Comparison of ENCODE assay signal across 17 cellular contexts in genomic region chr17:45436625-45437460, GRCh38. TPM values are rescaled to one million over a fixed set of nuclear protein-coding genes. Genes with fewer than 3 reads are reported as not detected.
DNase-seq lines count a peak whose midpoint lies in the region; ATAC-seq and TF ChIP-seq lines count a peak whose summit lies in the region.
"Had no signal": no experiment of that assay in that cellular context is flagged by ENCODE, and none has a peak within 500 bp of the region (broad histone marks: within the 10 kb centered on the region; RNA-seq: fewer than 3 reads in every experiment).

No MANE protein-coding gene starts in this region.

- H3K27me3 Mint-ChIP-seq in GM23338 (ENCODE audit: insufficient read depth, low read depth, poor library complexity), result peaks cover 24% of the 10 kb centered on the region
- H3K27me3 Mint-ChIP-seq in Caco-2 (ENCODE audit: insufficient read depth, unreplicated experiment), result no peaks in the 10 kb centered on the region
- no peaks in the 10 kb centered on the region for H3K27me3 Mint-ChIP-seq in activated CD4-positive, alpha-beta memory T cell treated with anti-CD3 and anti-CD28 coated beads for 36 hours
- peaks cover 17% of the 10 kb centered on the region for H3K27me3 Mint-ChIP-seq in neural progenitor cell (ENCODE audit: insufficient read depth, low read depth)
- H3K27me3 Mint-ChIP-seq: CD8-positive, alpha-beta memory T cell had no signal

- H3K79me2 ChIP-seq in GM23338 (replicated peaks; ENCODE audit: insufficient read depth), result no peaks in the 10 kb centered on the region
- no peaks in the 10 kb centered on the region for H3K79me2 ChIP-seq in OCI-LY3 (ENCODE audit: low read length)
- H3K79me2 ChIP-seq in neural progenitor cell (ENCODE audit: low read depth), result no peaks in the 10 kb centered on the region

- DNase-seq in GM23338 (ENCODE audit: low spot score) (no peak), glomerular visceral epithelial cell (ENCODE audit: extremely low spot score) (peak; percentile 40), posterior vena cava (ENCODE audit: low spot score) (peak; percentile 77), Caco-2 (no peak), neural progenitor cell (ENCODE audit: low spot score) (no peak)
- no peak for DNase-seq in activated CD4-positive, alpha-beta memory T cell treated with anti-CD3 and anti-CD28 coated beads for 36 hours
- DNase-seq: HCEC 1CT; NCI-H2107; NCI-H345; NCI-H526 treated with DMSO at 0.1 percent for 48 hours; NK-92 treated with Interleukin-12 subunit alpha and Interleukin-12 subunit beta, amount 100 ng/mL, for 24 hours; SHP77 had no signal

- no peak for ATAC-seq in GM23338
- ATAC-seq: Panc1 had no signal

- no peaks in the 10 kb centered on the region for H3K9me3 ChIP-seq in OCI-LY3 (ENCODE audit: insufficient read depth, low read length)
- no peaks in the 10 kb centered on the region for H3K9me3 ChIP-seq in Caco-2
- H3K9me3 ChIP-seq in neural progenitor cell (ENCODE audit: low read depth), result no peaks in the 10 kb centered on the region
- H3K9me3 ChIP-seq: BE2C had no signal

- no peaks in the 10 kb centered on the region for H3K9me3 Mint-ChIP-seq in GM23338
- no peaks in the 10 kb centered on the region for H3K9me3 Mint-ChIP-seq in Caco-2 (ENCODE audit: unreplicated experiment)
- H3K9me3 Mint-ChIP-seq in activated CD4-positive, alpha-beta memory T cell treated with anti-CD3 and anti-CD28 coated beads for 36 hours, result no peaks in the 10 kb centered on the region
- no peaks in the 10 kb centered on the region for H3K9me3 Mint-ChIP-seq in neural progenitor cell
- H3K9me3 Mint-ChIP-seq: CD8-positive, alpha-beta memory T cell had no signal

- intact Hi-C loops in posterior vena cava (cut with DNase I) (no loop called here), Caco-2 (cut with micrococcal nuclease; ENCODE audit: unreplicated experiment) (no loop called here)
- intact Hi-C loops in activated CD4-positive, alpha-beta memory T cell treated with anti-CD3 and anti-CD28 coated beads for 36 hours (cut with micrococcal nuclease), result loop anchor here (10.0 kb wide), 1 partner anchor 52 kb away; no protein-coding TSS in a partner anchor

- CTCF ChIA-PET in Caco-2 (lab: Charles Lee), result no interaction called here
- CTCF ChIA-PET in activated CD4-positive, alpha-beta memory T cell treated with anti-CD3 and anti-CD28 coated beads for 36 hours (lab: Charles Lee), result no interaction called here

- no peak overlapping the region for H2AFZ ChIP-seq in GM23338
- H2AFZ ChIP-seq in OCI-LY3 (ENCODE audit: low read depth, low read length), result no peak overlapping the region
- H2AFZ ChIP-seq in neural progenitor cell (replicated peaks), result no peak overlapping the region

- POLR2A ChIA-PET in Caco-2 (lab: Charles Lee), result no interaction called here
- POLR2A ChIA-PET in activated CD4-positive, alpha-beta memory T cell treated with anti-CD3 and anti-CD28 coated beads for 36 hours (lab: Charles Lee), result no interaction called here

- no peak overlapping the region; the same call in 1 of the 2 replicates for H3K9ac ChIP-seq in OCI-LY3 (ENCODE audit: low read length)
- H3K9ac ChIP-seq in neural progenitor cell, result no peak overlapping the region

- H3K36me3 ChIP-seq in GM23338 (ENCODE audit: insufficient read depth) (no peaks in the 10 kb centered on the region), OCI-LY3 (replicated peaks; ENCODE audit: low read depth, low read length) (no peaks in the 10 kb centered on the region), Caco-2 (ENCODE audit: control insufficient read depth, insufficient read depth, low read length) (no peaks in the 10 kb centered on the region), neural progenitor cell (no peaks in the 10 kb centered on the region)
- H3K36me3 ChIP-seq: BE2C had no signal

- H3K27ac Mint-ChIP-seq in GM23338, result no peak overlapping the region
- H3K27ac Mint-ChIP-seq in Caco-2 (ENCODE audit: unreplicated experiment), result no peak overlapping the region
- H3K27ac Mint-ChIP-seq in activated CD4-positive, alpha-beta memory T cell treated with anti-CD3 and anti-CD28 coated beads for 36 hours, result no peak overlapping the region
- H3K27ac Mint-ChIP-seq in neural progenitor cell, result no peak overlapping the region

- H3K9me2 ChIP-seq in GM23338 (ENCODE audit: insufficient read depth), result no peaks in the 10 kb centered on the region

- TF ChIP-seq CTCF in GM23338 (conservative IDR thresholded peaks at IDR 0.05; ENCODE audit: low read depth in 2 of 2), result no peak; a peak in 1 of 4 replicates
- TF ChIP-seq CTCF in OCI-LY3 (IDR thresholded peaks at IDR 0.05; ENCODE audit: low read depth, low read length), result no peak
- no peak for TF ChIP-seq CTCF in Caco-2 (IDR thresholded peaks at IDR 0.05; ENCODE audit: insufficient read depth in 1 of 2, low read depth in 1 of 2, low read length in 1 of 2, severe bottlenecking in 1 of 2, unreplicated experiment in 1 of 2)
- TF ChIP-seq CTCF in neural progenitor cell (IDR thresholded peaks at IDR 0.05), result no peak

- H3K27ac ChIP-seq in GM23338 (ENCODE audit: low read depth) (no peak overlapping the region), OCI-LY3 (ENCODE audit: low read length) (0 out of 2 replicates have a peak overlapping the region, but pooled peaks have one; percentile 3), neural progenitor cell (no peak overlapping the region)

- 0 out of 2 replicates have a peak overlapping the region, but pooled peaks have one; percentile 57 for H3K4me2 ChIP-seq in GM23338
- peak overlapping the region; percentile 12; the same call in 1 of the 2 replicates for H3K4me2 ChIP-seq in OCI-LY3 (ENCODE audit: low read length)
- H3K4me2 ChIP-seq in neural progenitor cell, result no peak overlapping the region

- H3K27me3 ChIP-seq in GM23338 (ENCODE audit: insufficient read depth), result peaks cover 14% of the 10 kb centered on the region
- H3K27me3 ChIP-seq in OCI-LY3 (ENCODE audit: low read depth, low read length), result no peaks in the 10 kb centered on the region
- no peaks in the 10 kb centered on the region for H3K27me3 ChIP-seq in Caco-2 (replicated peaks; ENCODE audit: control insufficient read depth, insufficient read depth, low read length)
- peaks cover 28% of the 10 kb centered on the region for H3K27me3 ChIP-seq in neural progenitor cell

- H4K20me1 ChIP-seq in GM23338 (replicated peaks; ENCODE audit: insufficient read depth), result no peaks in the 10 kb centered on the region
- H4K20me1 ChIP-seq in OCI-LY3 (ENCODE audit: insufficient read depth, low read length), result no peaks in the 10 kb centered on the region
- H4K20me1 ChIP-seq in neural progenitor cell (ENCODE audit: low read depth), result peaks cover 6% of the 10 kb centered on the region

- BruUV-seq in Caco-2 (replicated peaks; lab: Mats Ljungman, UMichigan), result no TSS peak

- no peak overlapping the region for H3K4me3 Mint-ChIP-seq in GM23338
- H3K4me3 Mint-ChIP-seq in Caco-2 (ENCODE audit: unreplicated experiment), result no peak overlapping the region
- no peak overlapping the region for H3K4me3 Mint-ChIP-seq in activated CD4-positive, alpha-beta memory T cell treated with anti-CD3 and anti-CD28 coated beads for 36 hours
- no peak overlapping the region for H3K4me3 Mint-ChIP-seq in neural progenitor cell
- H3K4me3 Mint-ChIP-seq: CD8-positive, alpha-beta memory T cell had no signal

- no peaks in the 10 kb centered on the region for H3F3A ChIP-seq in GM23338 (replicated peaks; ENCODE audit: low read depth)
- H3F3A ChIP-seq in neural progenitor cell (ENCODE audit: low read depth), result peaks cover 3% of the 10 kb centered on the region

- H3K36me3 Mint-ChIP-seq in GM23338 (ENCODE audit: low read depth) (no peaks in the 10 kb centered on the region), Caco-2 (ENCODE audit: insufficient read depth, unreplicated experiment) (peaks cover 4% of the 10 kb centered on the region), neural progenitor cell (no peaks in the 10 kb centered on the region)
- no peaks in the 10 kb centered on the region for H3K36me3 Mint-ChIP-seq in activated CD4-positive, alpha-beta memory T cell treated with anti-CD3 and anti-CD28 coated beads for 36 hours

- H3K4me3 ChIP-seq in GM23338 (no peak overlapping the region), OCI-LY3 (ENCODE audit: low read length) (no peak overlapping the region; the same call in 1 of the 2 replicates), Caco-2 (ENCODE audit: low read depth, low read length) (no peak overlapping the region), neural progenitor cell (no peak overlapping the region)
- H3K4me3 ChIP-seq: K562 had no signal

- H3K4me1 ChIP-seq in GM23338 (ENCODE audit: insufficient read depth) (peaks cover 3% of the 10 kb centered on the region; the same call in 1 of the 2 replicates), OCI-LY3 (ENCODE audit: low read length) (peaks cover 20% of the 10 kb centered on the region), Caco-2 (peaks cover 5% of the 10 kb centered on the region; the same call in 1 of the 2 replicates), neural progenitor cell (peaks cover 6% of the 10 kb centered on the region)

- H3K4me1 Mint-ChIP-seq in GM23338, result peaks cover 34% of the 10 kb centered on the region
- peaks cover 8% of the 10 kb centered on the region for H3K4me1 Mint-ChIP-seq in Caco-2 (ENCODE audit: low read depth, unreplicated experiment)
- H3K4me1 Mint-ChIP-seq in activated CD4-positive, alpha-beta memory T cell treated with anti-CD3 and anti-CD28 coated beads for 36 hours (ENCODE audit: low read depth), result peaks cover 18% of the 10 kb centered on the region
- H3K4me1 Mint-ChIP-seq in neural progenitor cell, result no peaks in the 10 kb centered on the region

TF ChIP-seq in GM23338, 12 proteins besides CTCF, POLR2A, EP300 and RAD21 (continues in another document):
- TF ChIP-seq JUNB (IDR thresholded peaks at IDR 0.05; ENCODE audit: unreplicated experiment), result no peak

RNA-seq across cellular contexts. Expression of gene ARHGAP27, which starts 4.2 kb away (rescaled TPM):
- total RNA-seq in GM23338 (2014; rRNA removed; shearing (Covaris generic)), result 14.3 and 17.7 TPM in 2 replicates
- 5.3 and 5.9 TPM in 2 replicates for polyA plus RNA-seq in GM23338 (2016; fragmentation: Nextera tagmentation; extraction: Ambion mirVana)
- total RNA-seq in posterior vena cava (10 to 100 TPM; 17.8 to 24.5 TPM), Caco-2 (2022) (35.9 and 40.2 TPM in 2 replicates), neural progenitor cell (ENCODE audit: low replicate concordance) (1.0 and 3.0 TPM in 2 replicates)
- 10 to 100 TPM; 41.7 to 44.3 TPM for total RNA-seq in activated CD4-positive, alpha-beta memory T cell treated with anti-CD3 and anti-CD28 coated beads for 36 hours

RNA-seq across cellular contexts. Expression of gene PLEKHM1, which starts 53.7 kb away (rescaled TPM):
- total RNA-seq in GM23338 (2014; rRNA removed; shearing (Covaris generic)), result 16.9 and 17.9 TPM in 2 replicates
- polyA plus RNA-seq in GM23338 (2016; fragmentation: Nextera tagmentation; extraction: Ambion mirVana), result 4.4 and 5.0 TPM in 2 replicates
- 10 to 100 TPM; 43.2 to 45.3 TPM for total RNA-seq in posterior vena cava
- 30.4 and 36.8 TPM in 2 replicates for total RNA-seq in Caco-2 (2022)
- 10 to 100 TPM; 21.3 to 22.1 TPM for total RNA-seq in activated CD4-positive, alpha-beta memory T cell treated with anti-CD3 and anti-CD28 coated beads for 36 hours
- total RNA-seq in neural progenitor cell (ENCODE audit: low replicate concordance), result 6.2 and 7.0 TPM in 2 replicates

Comparison
In these comparisons a context has a peak if more than half of its experiments do, and no peak if none do; other contexts are left out.
1. DNase-seq: peak in glomerular visceral epithelial cell (single experiment) and posterior vena cava (single experiment); none in GM23338 (single experiment), Caco-2 (0 of 2), activated CD4-positive, alpha-beta memory T cell treated with anti-CD3 and anti-CD28 coated beads for 36 hours (single experiment) and neural progenitor cell (single experiment).